ENCODE assay signal across 27 cellular contexts in genomic region chr14:71533800-71534199, GRCh38.
"Had no signal": no experiment of that assay in that cellular context is flagged by ENCODE, and none has a peak within 500 bp of the region (broad histone marks: within the 10 kb centered on the region; RNA-seq: fewer than 3 reads in every experiment).

No MANE protein-coding gene starts in this region.

- H3K27me3 Mint-ChIP-seq: activated CD4-positive, alpha-beta memory T cell treated with anti-CD3 and anti-CD28 coated beads for 36 hours; activated CD4-positive, alpha-beta T cell treated with anti-CD3 and anti-CD28 coated beads for 36 hours; activated naive CD4-positive, alpha-beta T cell treated with anti-CD3 and anti-CD28 coated beads, Interleukin-2, amount 10 ng/mL, durations not matched to agents 7 days and 5 days; activated naive CD8-positive, alpha-beta T cell; activated naive CD8-positive, alpha-beta T cell treated with anti-CD3 and anti-CD28 coated beads, Interleukin-2, amount 50 U/mL, for 24 hours had no signal

- ATAC-seq: activated CD4-positive, alpha-beta T cell treated with anti-CD3 and anti-CD28 coated beads for 36 hours; activated naive CD8-positive, alpha-beta T cell treated with anti-CD3 and anti-CD28 coated beads, Interleukin-2, amount 50 U/mL, for 24 hours; Right ventricle myocardium inferior had no signal

- FAIRE-seq: RCC 7860 had no signal

- H3K27me3 ChIP-seq: breast epithelium had no signal

- H3K9me3 ChIP-seq: breast epithelium had no signal

- H3K9me3 Mint-ChIP-seq: activated CD4-positive, alpha-beta memory T cell treated with anti-CD3 and anti-CD28 coated beads for 36 hours; activated naive CD4-positive, alpha-beta T cell treated with anti-CD3 and anti-CD28 coated beads, Interleukin-2, amount 10 ng/mL, durations not matched to agents 7 days and 5 days; activated naive CD8-positive, alpha-beta T cell treated with anti-CD3 and anti-CD28 coated beads, Interleukin-2, amount 50 U/mL, for 24 hours had no signal

- DNase-seq: activated CD4-positive, alpha-beta memory T cell treated with anti-CD3 and anti-CD28 coated beads for 36 hours; activated CD4-positive, alpha-beta T cell treated with anti-CD3 and anti-CD28 coated beads for 36 hours; activated CD4-positive, alpha-beta T cell treated with anti-CD3 and anti-CD28 coated beads, Interleukin-2, amount 50 U/mL, for 1 hour; activated CD8-positive, alpha-beta memory T cell treated with anti-CD3 and anti-CD28 coated beads, Interleukin-2, amount 50 U/mL, for 48 hours; activated effector memory CD4-positive, alpha-beta T cell treated with Interleukin-2 at 50 U/mL for 16 hours; activated naive CD4-positive, alpha-beta T cell treated with anti-CD3 and anti-CD28 coated beads, Interleukin-2, amount 10 ng/mL, durations not matched to agents 7 days and 5 days; activated naive CD8-positive, alpha-beta T cell treated with anti-CD3 and anti-CD28 coated beads, Interleukin-2, amount 50 U/mL, for 24 hours; activated T-cell treated with anti-CD3 and anti-CD28 coated beads, Interleukin-2, amount 50 U/mL, for 48 hours; anterior cingulate cortex; Karpas-422; KBM-7; NCI-H1048; NCI-H1436 treated with DMSO at 0.1 percent for 48 hours; NCI-H2029; NCI-H345; NCI-H748 treated with DMSO at 0.1 percent for 48 hours; NK-92 treated with Interleukin-12 subunit alpha and Interleukin-12 subunit beta, amount 100 ng/mL, for 24 hours; PC-9; SIG-M5; T-helper 1 cell; T1000; WERI-Rb-1 had no signal

- H3K27ac Mint-ChIP-seq: activated CD4-positive, alpha-beta memory T cell treated with anti-CD3 and anti-CD28 coated beads for 36 hours; activated CD4-positive, alpha-beta T cell treated with anti-CD3 and anti-CD28 coated beads for 36 hours; activated naive CD4-positive, alpha-beta T cell treated with anti-CD3 and anti-CD28 coated beads, Interleukin-2, amount 10 ng/mL, durations not matched to agents 7 days and 5 days; activated naive CD8-positive, alpha-beta T cell; activated naive CD8-positive, alpha-beta T cell treated with anti-CD3 and anti-CD28 coated beads, Interleukin-2, amount 50 U/mL, for 24 hours had no signal

- H3K4me2 ChIP-seq: PC-9 had no signal

- H2AFZ ChIP-seq: PC-9 had no signal

- H3K4me3 Mint-ChIP-seq: activated CD4-positive, alpha-beta memory T cell treated with anti-CD3 and anti-CD28 coated beads for 36 hours; activated CD4-positive, alpha-beta T cell treated with anti-CD3 and anti-CD28 coated beads for 36 hours; activated naive CD4-positive, alpha-beta T cell treated with anti-CD3 and anti-CD28 coated beads, Interleukin-2, amount 10 ng/mL, durations not matched to agents 7 days and 5 days; activated naive CD8-positive, alpha-beta T cell; activated naive CD8-positive, alpha-beta T cell treated with anti-CD3 and anti-CD28 coated beads, Interleukin-2, amount 50 U/mL, for 24 hours had no signal

- H3K4me1 ChIP-seq: breast epithelium had no signal

- H3K27ac ChIP-seq: breast epithelium, PC-9, RWPE1, WERI-Rb-1 had no signal

- H3K4me3 ChIP-seq: breast epithelium, PC-9 had no signal

- H3K36me3 ChIP-seq: breast epithelium, WERI-Rb-1 had no signal
